In the genomic region with DNA sequence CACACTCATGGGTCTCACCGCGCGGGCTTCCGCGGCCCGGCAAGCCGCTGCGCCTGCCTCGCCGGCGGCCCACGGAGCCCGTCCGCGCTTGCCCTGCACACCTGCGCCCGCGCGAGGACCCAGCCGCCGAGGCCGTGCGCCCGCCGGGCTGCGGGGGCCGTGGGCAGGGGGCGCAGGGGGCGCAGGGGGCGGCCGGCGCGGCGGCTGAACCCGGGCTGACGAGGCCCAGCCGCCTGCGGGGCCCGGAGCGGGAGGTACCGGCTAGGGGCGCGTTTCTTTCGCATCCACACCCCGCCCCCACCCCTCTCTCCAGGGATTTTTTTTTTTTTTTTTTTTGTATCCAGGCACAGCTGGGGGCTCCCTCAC, we compare ENCODE assay signal across 1 cellular context.
TF ChIP-seq lines count a peak whose summit lies in the region.

No MANE protein-coding gene starts in this region.

TF ChIP-seq in GM23338, 12 proteins besides CTCF, POLR2A, EP300 and RAD21 (continued from another document):
- TF ChIP-seq, protein P1, sequence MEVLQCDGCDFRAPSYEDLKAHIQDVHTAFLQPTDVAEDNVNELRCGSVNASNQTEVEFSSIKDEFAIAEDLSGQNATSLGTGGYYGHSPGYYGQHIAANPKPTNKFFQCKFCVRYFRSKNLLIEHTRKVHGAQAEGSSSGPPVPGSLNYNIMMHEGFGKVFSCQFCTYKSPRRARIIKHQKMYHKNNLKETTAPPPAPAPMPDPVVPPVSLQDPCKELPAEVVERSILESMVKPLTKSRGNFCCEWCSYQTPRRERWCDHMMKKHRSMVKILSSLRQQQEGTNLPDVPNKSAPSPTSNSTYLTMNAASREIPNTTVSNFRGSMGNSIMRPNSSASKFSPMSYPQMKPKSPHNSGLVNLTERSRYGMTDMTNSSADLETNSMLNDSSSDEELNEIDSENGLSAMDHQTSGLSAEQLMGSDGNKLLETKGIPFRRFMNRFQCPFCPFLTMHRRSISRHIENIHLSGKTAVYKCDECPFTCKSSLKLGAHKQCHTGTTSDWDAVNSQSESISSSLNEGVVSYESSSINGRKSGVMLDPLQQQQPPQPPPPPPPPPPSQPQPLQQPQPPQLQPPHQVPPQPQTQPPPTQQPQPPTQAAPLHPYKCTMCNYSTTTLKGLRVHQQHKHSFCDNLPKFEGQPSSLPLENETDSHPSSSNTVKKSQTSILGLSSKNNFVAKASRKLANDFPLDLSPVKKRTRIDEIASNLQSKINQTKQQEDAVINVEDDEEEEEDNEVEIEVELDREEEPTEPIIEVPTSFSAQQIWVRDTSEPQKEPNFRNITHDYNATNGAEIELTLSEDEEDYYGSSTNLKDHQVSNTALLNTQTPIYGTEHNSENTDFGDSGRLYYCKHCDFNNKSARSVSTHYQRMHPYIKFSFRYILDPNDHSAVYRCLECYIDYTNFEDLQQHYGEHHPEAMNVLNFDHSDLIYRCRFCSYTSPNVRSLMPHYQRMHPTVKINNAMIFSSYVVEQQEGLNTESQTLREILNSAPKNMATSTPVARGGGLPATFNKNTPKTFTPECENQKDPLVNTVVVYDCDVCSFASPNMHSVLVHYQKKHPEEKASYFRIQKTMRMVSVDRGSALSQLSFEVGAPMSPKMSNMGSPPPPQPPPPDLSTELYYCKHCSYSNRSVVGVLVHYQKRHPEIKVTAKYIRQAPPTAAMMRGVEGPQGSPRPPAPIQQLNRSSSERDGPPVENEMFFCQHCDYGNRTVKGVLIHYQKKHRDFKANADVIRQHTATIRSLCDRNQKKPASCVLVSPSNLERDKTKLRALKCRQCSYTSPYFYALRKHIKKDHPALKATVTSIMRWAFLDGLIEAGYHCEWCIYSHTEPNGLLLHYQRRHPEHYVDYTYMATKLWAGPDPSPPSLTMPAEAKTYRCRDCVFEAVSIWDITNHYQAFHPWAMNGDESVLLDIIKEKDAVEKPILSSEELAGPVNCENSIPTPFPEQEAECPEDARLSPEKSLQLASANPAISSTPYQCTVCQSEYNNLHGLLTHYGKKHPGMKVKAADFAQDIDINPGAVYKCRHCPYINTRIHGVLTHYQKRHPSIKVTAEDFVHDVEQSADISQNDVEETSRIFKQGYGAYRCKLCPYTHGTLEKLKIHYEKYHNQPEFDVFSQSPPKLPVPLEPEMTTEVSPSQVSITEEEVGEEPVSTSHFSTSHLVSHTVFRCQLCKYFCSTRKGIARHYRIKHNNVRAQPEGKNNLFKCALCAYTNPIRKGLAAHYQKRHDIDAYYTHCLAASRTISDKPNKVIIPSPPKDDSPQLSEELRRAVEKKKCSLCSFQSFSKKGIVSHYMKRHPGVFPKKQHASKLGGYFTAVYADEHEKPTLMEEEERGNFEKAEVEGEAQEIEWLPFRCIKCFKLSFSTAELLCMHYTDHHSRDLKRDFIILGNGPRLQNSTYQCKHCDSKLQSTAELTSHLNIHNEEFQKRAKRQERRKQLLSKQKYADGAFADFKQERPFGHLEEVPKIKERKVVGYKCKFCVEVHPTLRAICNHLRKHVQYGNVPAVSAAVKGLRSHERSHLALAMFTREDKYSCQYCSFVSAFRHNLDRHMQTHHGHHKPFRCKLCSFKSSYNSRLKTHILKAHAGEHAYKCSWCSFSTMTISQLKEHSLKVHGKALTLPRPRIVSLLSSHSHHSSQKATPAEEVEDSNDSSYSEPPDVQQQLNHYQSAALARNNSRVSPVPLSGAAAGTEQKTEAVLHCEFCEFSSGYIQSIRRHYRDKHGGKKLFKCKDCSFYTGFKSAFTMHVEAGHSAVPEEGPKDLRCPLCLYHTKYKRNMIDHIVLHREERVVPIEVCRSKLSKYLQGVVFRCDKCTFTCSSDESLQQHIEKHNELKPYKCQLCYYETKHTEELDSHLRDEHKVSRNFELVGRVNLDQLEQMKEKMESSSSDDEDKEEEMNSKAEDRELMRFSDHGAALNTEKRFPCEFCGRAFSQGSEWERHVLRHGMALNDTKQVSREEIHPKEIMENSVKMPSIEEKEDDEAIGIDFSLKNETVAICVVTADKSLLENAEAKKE (CRISPR knock-in tag; IDR thresholded peaks at IDR 0.05) = no peak
- TF ChIP-seq NANOG (IDR thresholded peaks at IDR 0.05; ENCODE audit: borderline replicate concordance) (no peak), STAT1 (IDR thresholded peaks at IDR 0.05; ENCODE audit: unreplicated experiment) (no peak), EZH2phosphoT487 (IDR thresholded peaks at IDR 0.05; ENCODE audit: unreplicated experiment) (no peak), ZNF114 (CRISPR knock-in tag; IDR thresholded peaks at IDR 0.05) (no peak), EZH2 (IDR thresholded peaks at IDR 0.05; ENCODE audit: low read depth, unreplicated experiment) (no peak)
- TF ChIP-seq, protein P2, sequence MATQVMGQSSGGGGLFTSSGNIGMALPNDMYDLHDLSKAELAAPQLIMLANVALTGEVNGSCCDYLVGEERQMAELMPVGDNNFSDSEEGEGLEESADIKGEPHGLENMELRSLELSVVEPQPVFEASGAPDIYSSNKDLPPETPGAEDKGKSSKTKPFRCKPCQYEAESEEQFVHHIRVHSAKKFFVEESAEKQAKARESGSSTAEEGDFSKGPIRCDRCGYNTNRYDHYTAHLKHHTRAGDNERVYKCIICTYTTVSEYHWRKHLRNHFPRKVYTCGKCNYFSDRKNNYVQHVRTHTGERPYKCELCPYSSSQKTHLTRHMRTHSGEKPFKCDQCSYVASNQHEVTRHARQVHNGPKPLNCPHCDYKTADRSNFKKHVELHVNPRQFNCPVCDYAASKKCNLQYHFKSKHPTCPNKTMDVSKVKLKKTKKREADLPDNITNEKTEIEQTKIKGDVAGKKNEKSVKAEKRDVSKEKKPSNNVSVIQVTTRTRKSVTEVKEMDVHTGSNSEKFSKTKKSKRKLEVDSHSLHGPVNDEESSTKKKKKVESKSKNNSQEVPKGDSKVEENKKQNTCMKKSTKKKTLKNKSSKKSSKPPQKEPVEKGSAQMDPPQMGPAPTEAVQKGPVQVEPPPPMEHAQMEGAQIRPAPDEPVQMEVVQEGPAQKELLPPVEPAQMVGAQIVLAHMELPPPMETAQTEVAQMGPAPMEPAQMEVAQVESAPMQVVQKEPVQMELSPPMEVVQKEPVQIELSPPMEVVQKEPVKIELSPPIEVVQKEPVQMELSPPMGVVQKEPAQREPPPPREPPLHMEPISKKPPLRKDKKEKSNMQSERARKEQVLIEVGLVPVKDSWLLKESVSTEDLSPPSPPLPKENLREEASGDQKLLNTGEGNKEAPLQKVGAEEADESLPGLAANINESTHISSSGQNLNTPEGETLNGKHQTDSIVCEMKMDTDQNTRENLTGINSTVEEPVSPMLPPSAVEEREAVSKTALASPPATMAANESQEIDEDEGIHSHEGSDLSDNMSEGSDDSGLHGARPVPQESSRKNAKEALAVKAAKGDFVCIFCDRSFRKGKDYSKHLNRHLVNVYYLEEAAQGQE (IDR thresholded peaks at IDR 0.05; ENCODE audit: unreplicated experiment) = no peak
